In genomic region chr6:109449789-109450673, GRCh38 we compare ENCODE assay signal across 1 cellular context.
TF ChIP-seq lines count a peak whose summit lies in the region.

No MANE protein-coding gene starts in this region.

TF ChIP-seq in GM12878, 131 proteins besides CTCF, POLR2A, EP300 and RAD21:
- TF ChIP-seq MYB (IDR thresholded peaks at IDR 0.05; ENCODE audit: borderline replicate concordance, low read depth, low read length) (no peak), POLR2AphosphoS5 (IDR thresholded peaks at IDR 0.05; ENCODE audit: low read length) (no peak), PML (IDR thresholded peaks at IDR 0.05; ENCODE audit: low read length) (no peak), WRNIP1 (IDR thresholded peaks at IDR 0.05; ENCODE audit: borderline replicate concordance, low read depth, low read length) (no peak), EGR1 (IDR thresholded peaks at IDR 0.05; ENCODE audit: borderline replicate concordance in 1 of 2, low read depth in 2 of 2, low read length in 2 of 2) (no peak), ATF7 (IDR thresholded peaks at IDR 0.05; ENCODE audit: low read depth) (no peak), ATF2 (IDR thresholded peaks at IDR 0.05; ENCODE audit: low read length) (no peak), CBX3 (IDR thresholded peaks at IDR 0.05; ENCODE audit: borderline replicate concordance, low read depth) (no peak), HDAC2 (IDR thresholded peaks at IDR 0.05) (no peak), ZNF207 (IDR thresholded peaks at IDR 0.05; ENCODE audit: borderline replicate concordance) (no peak), CEBPB (IDR thresholded peaks at IDR 0.05; ENCODE audit: borderline replicate concordance in 1 of 2, low read depth in 2 of 2, low read length in 2 of 2) (no peak), BMI1 (IDR thresholded peaks at IDR 0.05; ENCODE audit: borderline replicate concordance) (no peak), MLLT1 (IDR thresholded peaks at IDR 0.05) (no peak), NR2C1 (IDR thresholded peaks at IDR 0.05) (no peak), ZNF622 (IDR thresholded peaks at IDR 0.05) (no peak), HDGF (IDR thresholded peaks at IDR 0.05) (no peak), CHD4 (IDR thresholded peaks at IDR 0.05) (no peak), BCLAF1 (IDR thresholded peaks at IDR 0.05) (no peak)
